Comparison of ENCODE assay signal across 10 cellular contexts in genomic region chr9:70868661-70869652, GRCh38.
DNase-seq lines count a peak whose midpoint lies in the region; ATAC-seq and TF ChIP-seq lines count a peak whose summit lies in the region.
"Had no signal": no experiment of that assay in that cellular context is flagged by ENCODE, and none has a peak within 500 bp of the region (broad histone marks: within the 10 kb centered on the region; RNA-seq: fewer than 3 reads in every experiment).

No MANE protein-coding gene starts in this region.

- H3K4me1 ChIP-seq in breast epithelium, result no peaks in the 10 kb centered on the region

- CTCF ChIA-PET in MCF 10A (lab: Yijun Ruan, JAX), result no interaction called here

- intact Hi-C loops in breast epithelium (cut with DNase I; ENCODE audit: low total_unique reads), result no loop called here
- intact Hi-C loops in MCF 10A (cut with micrococcal nuclease), result no loop called here

- no peaks in the 10 kb centered on the region for H3K27me3 ChIP-seq in breast epithelium

- no peaks in the 10 kb centered on the region for H3K36me3 Mint-ChIP-seq in MCF 10A (ENCODE audit: insufficient read depth, unreplicated experiment)
- no peaks in the 10 kb centered on the region for H3K36me3 Mint-ChIP-seq in natural killer cell treated with Interleukin-12 subunit alpha and Interleukin-12 subunit beta and Interleukin-15 and Interleukin-18, amount 100 ng/mL, for 72 hours
- H3K36me3 Mint-ChIP-seq: IgD-negative memory B cell had no signal

- peaks cover 11% of the 10 kb centered on the region for H3K4me1 Mint-ChIP-seq in MCF 10A (ENCODE audit: insufficient read depth, unreplicated experiment)
- H3K4me1 Mint-ChIP-seq in natural killer cell treated with Interleukin-12 subunit alpha and Interleukin-12 subunit beta and Interleukin-15 and Interleukin-18, amount 100 ng/mL, for 72 hours (ENCODE audit: low read depth in 2 of 2), result no peaks in the 10 kb centered on the region
- H3K4me1 Mint-ChIP-seq: IgD-negative memory B cell had no signal

- no peaks in the 10 kb centered on the region for H3K36me3 ChIP-seq in breast epithelium

- POLR2A ChIA-PET in MCF 10A (lab: Yijun Ruan, JAX), result no interaction called here

- no peak for ATAC-seq in natural killer cell treated with Interleukin-12 subunit alpha and Interleukin-12 subunit beta and Interleukin-15 and Interleukin-18, amount 100 ng/mL, for 72 hours
- ATAC-seq in GM19351 (IDR thresholded peaks at IDR 0.05; ENCODE audit: unreplicated experiment) (no peak), GM18873 (IDR thresholded peaks at IDR 0.05; ENCODE audit: low FRiP score, unreplicated experiment) (no peak), GM18502 (IDR thresholded peaks at IDR 0.05; ENCODE audit: poor library complexity, unreplicated experiment) (no peak)

- TF ChIP-seq CTCF in breast epithelium (IDR thresholded peaks at IDR 0.05) (no peak), MCF 10A (IDR thresholded peaks at IDR 0.05; ENCODE audit: unreplicated experiment) (no peak), fibroblast of the aortic adventitia (IDR thresholded peaks at IDR 0.05; ENCODE audit: insufficient read depth, low read length) (no peak)

- DNase-seq in breast epithelium (ENCODE audit: low spot score in 2 of 2) (no peak), MCF 10A (ENCODE audit: unreplicated experiment) (no peak), fibroblast of the aortic adventitia (ENCODE audit: low read depth) (peak; percentile 86), non-pigmented ciliary epithelial cell (ENCODE audit: low read depth) (peak; percentile 67)
- DNase-seq in natural killer cell treated with Interleukin-12 subunit alpha and Interleukin-12 subunit beta and Interleukin-15 and Interleukin-18, amount 100 ng/mL, for 72 hours (ENCODE audit: low spot score), result no peak
- DNase-seq: stimulated activated CD8-positive, alpha-beta memory T cell treated with anti-CD3 and anti-CD28 coated beads, Interleukin-4, amount 100 ng/mL, for 48 hours had no signal

- H3K9me3 Mint-ChIP-seq in MCF 10A (ENCODE audit: unreplicated experiment), result no peaks in the 10 kb centered on the region
- no peaks in the 10 kb centered on the region for H3K9me3 Mint-ChIP-seq in natural killer cell treated with Interleukin-12 subunit alpha and Interleukin-12 subunit beta and Interleukin-15 and Interleukin-18, amount 100 ng/mL, for 72 hours
- H3K9me3 Mint-ChIP-seq: IgD-negative memory B cell had no signal

- H3K4me3 ChIP-seq in breast epithelium (peak overlapping the region; percentile 30 to 62 (median 39)), fibroblast of the aortic adventitia (ENCODE audit: low read depth, low read length) (peak overlapping the region; percentile 75)

- no peaks in the 10 kb centered on the region for H3K9me3 ChIP-seq in breast epithelium

- H3K27ac Mint-ChIP-seq in MCF 10A (ENCODE audit: low read depth, unreplicated experiment), result no peak overlapping the region
- H3K27ac Mint-ChIP-seq in natural killer cell treated with Interleukin-12 subunit alpha and Interleukin-12 subunit beta and Interleukin-15 and Interleukin-18, amount 100 ng/mL, for 72 hours, result no peak overlapping the region

- H3K27me3 Mint-ChIP-seq in MCF 10A (ENCODE audit: insufficient read depth, unreplicated experiment), result peaks cover 71% of the 10 kb centered on the region
- H3K27me3 Mint-ChIP-seq in natural killer cell treated with Interleukin-12 subunit alpha and Interleukin-12 subunit beta and Interleukin-15 and Interleukin-18, amount 100 ng/mL, for 72 hours, result peaks cover 0 to 4% of the 10 kb centered on the region in 2 donors

- BruUV-seq in MCF 10A (replicated peaks; lab: Mats Ljungman, UMichigan), result no TSS peak

- peak overlapping the region; percentile 7 to 45 for H3K27ac ChIP-seq in breast epithelium

- no peak for TF ChIP-seq POLR2A in breast epithelium (IDR thresholded peaks at IDR 0.05)

- H3K4me3 Mint-ChIP-seq in MCF 10A (ENCODE audit: unreplicated experiment), result no peak overlapping the region
- no peak overlapping the region for H3K4me3 Mint-ChIP-seq in natural killer cell treated with Interleukin-12 subunit alpha and Interleukin-12 subunit beta and Interleukin-15 and Interleukin-18, amount 100 ng/mL, for 72 hours
- H3K4me3 Mint-ChIP-seq: IgD-negative memory B cell had no signal

Comparison
In these comparisons a context has a peak if more than half of its experiments do, and no peak if none do; other contexts are left out.
1. DNase-seq: peak in fibroblast of the aortic adventitia (single experiment) and non-pigmented ciliary epithelial cell (single experiment); none in breast epithelium (0 of 2), MCF 10A (single experiment) and natural killer cell treated with Interleukin-12 subunit alpha and Interleukin-12 subunit beta and Interleukin-15 and Interleukin-18, amount 100 ng/mL, for 72 hours (single experiment).